ENCODE assay signal across 27 cellular contexts in genomic region chr2:106931742-106932335, GRCh38. TPM values are rescaled to one million over a fixed set of nuclear protein-coding genes. Genes with fewer than 3 reads are reported as not detected.
"Had no signal": no experiment of that assay in that cellular context is flagged by ENCODE, and none has a peak within 500 bp of the region (broad histone marks: within the 10 kb centered on the region; RNA-seq: fewer than 3 reads in every experiment).

No MANE protein-coding gene starts in this region.

- H3K27me3 Mint-ChIP-seq: activated CD4-positive, alpha-beta memory T cell treated with anti-CD3 and anti-CD28 coated beads for 36 hours; activated CD4-positive, alpha-beta T cell treated with anti-CD3 and anti-CD28 coated beads, Interleukin-2, amount 10 ng/mL, durations not matched to agents 7 days and 5 days; activated naive CD8-positive, alpha-beta T cell treated with anti-CD3 and anti-CD28 coated beads, Interleukin-2, amount 50 U/mL, for 24 hours had no signal

- H3K4me3 Mint-ChIP-seq: activated CD4-positive, alpha-beta memory T cell treated with anti-CD3 and anti-CD28 coated beads for 36 hours; activated CD4-positive, alpha-beta T cell treated with anti-CD3 and anti-CD28 coated beads, Interleukin-2, amount 10 ng/mL, durations not matched to agents 7 days and 5 days; activated naive CD8-positive, alpha-beta T cell treated with anti-CD3 and anti-CD28 coated beads, Interleukin-2, amount 50 U/mL, for 24 hours; activated T-cell treated with anti-CD3 and anti-CD28 coated beads, Interleukin-2, amount 50 U/mL, for 4 hours had no signal

- H3K4me1 Mint-ChIP-seq: activated CD4-positive, alpha-beta T cell treated with anti-CD3 and anti-CD28 coated beads, Interleukin-2, amount 10 ng/mL, durations not matched to agents 7 days and 5 days; activated naive CD8-positive, alpha-beta T cell treated with anti-CD3 and anti-CD28 coated beads, Interleukin-2, amount 50 U/mL, for 24 hours had no signal

- H3K36me3 Mint-ChIP-seq: activated CD4-positive, alpha-beta memory T cell treated with anti-CD3 and anti-CD28 coated beads for 36 hours; activated naive CD4-positive, alpha-beta T cell treated with anti-CD3 and anti-CD28 coated beads, Interleukin-2, amount 50 U/mL, for 72 hours had no signal

- H3K4me3 ChIP-seq: SK-N-MC had no signal

- H3K9me3 Mint-ChIP-seq: activated CD4-positive, alpha-beta T cell treated with anti-CD3 and anti-CD28 coated beads, Interleukin-2, amount 10 ng/mL, durations not matched to agents 7 days and 5 days had no signal

- ATAC-seq: activated naive CD4-positive, alpha-beta T cell treated with anti-CD3 and anti-CD28 coated beads, Interleukin-2, amount 50 U/mL, for 72 hours; activated naive CD8-positive, alpha-beta T cell treated with anti-CD3 and anti-CD28 coated beads, Interleukin-2, amount 50 U/mL, for 24 hours; activated T-cell treated with anti-CD3 and anti-CD28 coated beads, Interleukin-2, amount 50 U/mL, for 4 hours; Panc1; Right ventricle myocardium inferior had no signal

- H3K27ac Mint-ChIP-seq: activated CD4-positive, alpha-beta memory T cell treated with anti-CD3 and anti-CD28 coated beads for 36 hours; activated CD4-positive, alpha-beta T cell treated with anti-CD3 and anti-CD28 coated beads, Interleukin-2, amount 10 ng/mL, durations not matched to agents 7 days and 5 days; activated naive CD4-positive, alpha-beta T cell treated with anti-CD3 and anti-CD28 coated beads, Interleukin-2, amount 50 U/mL, for 72 hours; activated naive CD8-positive, alpha-beta T cell treated with anti-CD3 and anti-CD28 coated beads, Interleukin-2, amount 50 U/mL, for 24 hours had no signal

- DNase-seq: activated CD4-positive, alpha-beta memory T cell treated with anti-CD3 and anti-CD28 coated beads for 36 hours; activated CD4-positive, alpha-beta T cell treated with anti-CD3 and anti-CD28 coated beads, Interleukin-2, amount 10 ng/mL, durations not matched to agents 7 days and 5 days; activated CD4-positive, CD25-positive, alpha-beta regulatory T cell; activated CD8-positive, alpha-beta memory T cell treated with anti-CD3 and anti-CD28 coated beads for 24 hours; activated effector memory CD4-positive, alpha-beta T cell treated with anti-CD3 and anti-CD28 coated beads, Interleukin-2, amount 50 U/mL, for 16 hours; activated naive CD4-positive, alpha-beta T cell treated with Interleukin-2 at 50 U/mL for 16 hours; activated naive CD8-positive, alpha-beta T cell treated with anti-CD3 and anti-CD28 coated beads, Interleukin-2, amount 50 U/mL, for 24 hours; activated T-cell treated with anti-CD3 and anti-CD28 coated beads, Interleukin-2, amount 50 U/mL, for 4 hours; amygdala; cerebellar nuclear complex; KG1; NCI-H1048; NCI-H146; NCI-H187 treated with DMSO at 0.1 percent for 48 hours; NCI-H446; NCI-H526; OCI-M1; RPMI8226; T-helper 1 cell had no signal

- H3K27ac ChIP-seq: SK-N-MC, VCaP had no signal

RNA-seq across cellular contexts. Expression of gene ST6GAL2, which starts 45.9 kb away (rescaled TPM):
- total RNA-seq: activated CD4-positive, alpha-beta memory T cell treated with anti-CD3 and anti-CD28 coated beads for 36 hours; activated CD4-positive, alpha-beta T cell treated with anti-CD3 and anti-CD28 coated beads, Interleukin-2, amount 10 ng/mL, durations not matched to agents 7 days and 5 days; activated naive CD4-positive, alpha-beta T cell treated with anti-CD3 and anti-CD28 coated beads, Interleukin-2, amount 50 U/mL, for 72 hours; activated T-cell treated with anti-CD3 and anti-CD28 coated beads, Interleukin-2, amount 50 U/mL, for 4 hours; LHCN-M2; M059J; T-helper 2 cell treated with Interferon-gamma antibody and Interleukin-4, amounts not matched to agents 100 ng/mL and 5 ng/mL, for 36 hours had no signal
